ENCODE assay signal across 21 cellular contexts in the genomic region with DNA sequence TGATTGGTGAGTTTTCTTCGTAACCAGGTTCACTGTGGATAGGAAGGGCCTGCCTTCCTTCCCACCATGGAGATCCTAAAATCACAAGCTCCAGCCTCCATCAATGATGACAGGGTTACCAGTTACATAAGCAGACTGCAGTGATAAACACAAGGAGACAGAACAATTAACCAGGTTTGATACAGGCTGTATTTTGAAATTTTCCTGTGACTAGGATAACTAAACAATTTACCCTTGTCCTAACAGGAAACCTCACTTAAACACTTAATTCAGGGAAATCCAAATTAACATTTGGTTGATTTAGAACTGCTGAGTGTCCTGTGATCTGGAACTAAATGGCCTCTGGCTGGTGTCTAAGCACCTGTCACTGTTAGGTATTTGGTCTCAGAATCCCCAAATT. TPM values are rescaled to one million over a fixed set of nuclear protein-coding genes. Genes with fewer than 3 reads are reported as not detected.
DNase-seq lines count a peak whose midpoint lies in the region; ATAC-seq and FAIRE-seq lines count a peak whose summit lies in the region.
"Had no signal": no experiment of that assay in that cellular context is flagged by ENCODE, and none has a peak within 500 bp of the region (broad histone marks: within the 10 kb centered on the region; RNA-seq: fewer than 3 reads in every experiment).

No MANE protein-coding gene starts in this region.

- H3K4me3 Mint-ChIP-seq in activated T-cell treated with anti-CD3 and anti-CD28 coated beads, Interleukin-2, amount 50 U/mL, for 72 hours = no peak overlapping the region
- H3K4me3 Mint-ChIP-seq in CD4-positive, alpha-beta memory T cell = no peak overlapping the region
- no peak overlapping the region for H3K4me3 Mint-ChIP-seq in activated T-helper 17 cell treated with anti-CD3 and anti-CD28 coated beads, Interleukin-2, amount 50 U/mL, for 72 hours

- intact Hi-C loops in CD4-positive, alpha-beta memory T cell (cut with micrococcal nuclease) = loop anchor here (5.0 kb wide), 1 partner anchor 1732 kb away; the partner anchor contains the start of gene PPP3CA

- H3K9me3 Mint-ChIP-seq in activated T-cell treated with anti-CD3 and anti-CD28 coated beads, Interleukin-2, amount 50 U/mL, for 72 hours = no peaks in the 10 kb centered on the region
- H3K9me3 Mint-ChIP-seq in CD4-positive, alpha-beta memory T cell = no peaks in the 10 kb centered on the region
- H3K9me3 Mint-ChIP-seq in activated T-helper 17 cell treated with anti-CD3 and anti-CD28 coated beads, Interleukin-2, amount 50 U/mL, for 72 hours = no peaks in the 10 kb centered on the region

- peaks cover 6 to 10% of the 10 kb centered on the region in 2 donors for H3K36me3 Mint-ChIP-seq in activated T-cell treated with anti-CD3 and anti-CD28 coated beads, Interleukin-2, amount 50 U/mL, for 72 hours (ENCODE audit: insufficient read depth in 2 of 2)
- peaks cover 14 to 15% of the 10 kb centered on the region in 2 donors for H3K36me3 Mint-ChIP-seq in CD4-positive, alpha-beta memory T cell
- peaks cover 25% of the 10 kb centered on the region for H3K36me3 Mint-ChIP-seq in activated T-helper 17 cell treated with anti-CD3 and anti-CD28 coated beads, Interleukin-2, amount 50 U/mL, for 72 hours (ENCODE audit: low read depth)

- H3K27me3 ChIP-seq in CD4-positive, alpha-beta memory T cell (ENCODE audit: insufficient read depth, low read length) = no peaks in the 10 kb centered on the region

- H3K36me3 ChIP-seq in CD4-positive, alpha-beta memory T cell (ENCODE audit: insufficient read depth, low read length) = no peaks in the 10 kb centered on the region

- no peaks in the 10 kb centered on the region for H3K27me3 Mint-ChIP-seq in activated T-cell treated with anti-CD3 and anti-CD28 coated beads, Interleukin-2, amount 50 U/mL, for 72 hours (ENCODE audit: low read depth)
- H3K27me3 Mint-ChIP-seq in CD4-positive, alpha-beta memory T cell = no peaks in the 10 kb centered on the region
- no peaks in the 10 kb centered on the region for H3K27me3 Mint-ChIP-seq in activated T-helper 17 cell treated with anti-CD3 and anti-CD28 coated beads, Interleukin-2, amount 50 U/mL, for 72 hours

- H3K4me3 ChIP-seq in CD4-positive, alpha-beta memory T cell (ENCODE audit: low read length in 2 of 2) = no peak overlapping the region
- H3K4me3 ChIP-seq: GM12878 had no signal

- no peak for DNase-seq in activated T-cell treated with anti-CD3 and anti-CD28 coated beads, Interleukin-2, amount 50 U/mL, for 72 hours
- DNase-seq in activated T-cell treated with anti-CD3 and anti-CD28 coated beads for 4 hours = no peak
- no peak for DNase-seq in CD4-positive, alpha-beta memory T cell
- DNase-seq in COR-L47 (lab: John Stamatoyannopoulos, UW) = no peak
- DNase-seq in NCI-H2029 (lab: John Stamatoyannopoulos, UW) = no peak
- DNase-seq: AML-193, DMS79 treated with DMSO at 0.1 percent for 48 hours, KBM-7, NCI-H1092, NCI-H1436 treated with DMSO at 0.1 percent for 48 hours, NCI-H1930, NCI-H345, SIG-M5, SK-N-SH had no signal

- peak overlapping the region; percentile 55 for H3K27ac Mint-ChIP-seq in activated T-cell treated with anti-CD3 and anti-CD28 coated beads, Interleukin-2, amount 50 U/mL, for 72 hours
- peak overlapping the region in 5 of 7 donors; percentile 7 to 81 (median 36) for H3K27ac Mint-ChIP-seq in CD4-positive, alpha-beta memory T cell
- peak overlapping the region; percentile 76 for H3K27ac Mint-ChIP-seq in activated T-helper 17 cell treated with anti-CD3 and anti-CD28 coated beads, Interleukin-2, amount 50 U/mL, for 72 hours

- ATAC-seq in activated T-cell treated with anti-CD3 and anti-CD28 coated beads, Interleukin-2, amount 50 U/mL, for 72 hours (replicated peaks in 1 of 2) = no peak
- ATAC-seq in activated T-helper 17 cell treated with anti-CD3 and anti-CD28 coated beads, Interleukin-2, amount 50 U/mL, for 72 hours (replicated peaks) = no peak
- ATAC-seq in GM18868 (IDR thresholded peaks at IDR 0.05; ENCODE audit: unreplicated experiment) = no peak
- ATAC-seq: GM12878, HCT116, Panc1 had no signal

- peak; percentile 17 for FAIRE-seq in islet of Langerhans (lab: Jason Lieb, UNC)
- FAIRE-seq: GM12878, H1 had no signal

- CTCF ChIA-PET in CD4-positive, alpha-beta memory T cell (lab: Charles Lee; ENCODE audit: partially characterized antibody) = interaction anchor here (1.3 to 7.9 kb wide), 4 partner anchors 10 to 28 kb away, joined by 4 to 59 read pairs (median 23); partner anchors contain the start of gene BDH2

- no peak overlapping the region for H3K27ac ChIP-seq in CD4-positive, alpha-beta memory T cell (ENCODE audit: low read depth, low read length)

- peaks cover 21% of the 10 kb centered on the region for H3K4me1 Mint-ChIP-seq in activated T-cell treated with anti-CD3 and anti-CD28 coated beads, Interleukin-2, amount 50 U/mL, for 72 hours (ENCODE audit: low read depth)
- H3K4me1 Mint-ChIP-seq in CD4-positive, alpha-beta memory T cell = peaks cover 20 to 36% (median 28%) of the 10 kb centered on the region in 4 donors
- peaks cover 4% of the 10 kb centered on the region for H3K4me1 Mint-ChIP-seq in activated T-helper 17 cell treated with anti-CD3 and anti-CD28 coated beads, Interleukin-2, amount 50 U/mL, for 72 hours

- no peaks in the 10 kb centered on the region for H3K9me3 ChIP-seq in CD4-positive, alpha-beta memory T cell (ENCODE audit: control insufficient read depth in 1 of 2, low read length in 2 of 2)
- H3K9me3 ChIP-seq: SK-N-SH had no signal

- peaks cover 21% of the 10 kb centered on the region for H3K4me1 ChIP-seq in CD4-positive, alpha-beta memory T cell (ENCODE audit: insufficient read depth, low read length)

- POLR2A ChIA-PET in CD4-positive, alpha-beta memory T cell (lab: Charles Lee; ENCODE audit: partially characterized antibody) = interaction anchor here (2.1 kb wide), 1 partner anchor 252 kb away, joined by 7 read pairs; the partner anchor contains the start of gene UBE2D3

RNA-seq across cellular contexts. Expression of gene SLC9B2, which starts 3.1 kb away (rescaled TPM):
- 10 to 100 TPM; 22.5 to 24.5 TPM for total RNA-seq in activated T-cell treated with anti-CD3 and anti-CD28 coated beads, Interleukin-2, amount 50 U/mL, for 72 hours
- 10 to 100 TPM; 17.1 to 19.7 TPM for total RNA-seq in CD4-positive, alpha-beta memory T cell
- polyA plus RNA-seq in CD4-positive, alpha-beta memory T cell = 10 to 100 TPM; 15.9 to 16.3 TPM
- 10 to 100 TPM; 26.0 to 36.5 TPM for total RNA-seq in activated T-helper 17 cell treated with anti-CD3 and anti-CD28 coated beads, Interleukin-2, amount 50 U/mL, for 72 hours

RNA-seq across cellular contexts. Expression of gene BDH2, which starts 20.0 kb away (rescaled TPM):
- 10 to 100 TPM; 15.6 to 17.6 TPM for total RNA-seq in activated T-cell treated with anti-CD3 and anti-CD28 coated beads, Interleukin-2, amount 50 U/mL, for 72 hours
- 10 to 100 TPM; 20.1 to 20.5 TPM for total RNA-seq in CD4-positive, alpha-beta memory T cell
- polyA plus RNA-seq in CD4-positive, alpha-beta memory T cell = 10 to 100 TPM; 24.2 to 25.3 TPM
- 10 to 100 TPM; 11.4 to 12.6 TPM for total RNA-seq in activated T-helper 17 cell treated with anti-CD3 and anti-CD28 coated beads, Interleukin-2, amount 50 U/mL, for 72 hours
